In the genomic region with DNA sequence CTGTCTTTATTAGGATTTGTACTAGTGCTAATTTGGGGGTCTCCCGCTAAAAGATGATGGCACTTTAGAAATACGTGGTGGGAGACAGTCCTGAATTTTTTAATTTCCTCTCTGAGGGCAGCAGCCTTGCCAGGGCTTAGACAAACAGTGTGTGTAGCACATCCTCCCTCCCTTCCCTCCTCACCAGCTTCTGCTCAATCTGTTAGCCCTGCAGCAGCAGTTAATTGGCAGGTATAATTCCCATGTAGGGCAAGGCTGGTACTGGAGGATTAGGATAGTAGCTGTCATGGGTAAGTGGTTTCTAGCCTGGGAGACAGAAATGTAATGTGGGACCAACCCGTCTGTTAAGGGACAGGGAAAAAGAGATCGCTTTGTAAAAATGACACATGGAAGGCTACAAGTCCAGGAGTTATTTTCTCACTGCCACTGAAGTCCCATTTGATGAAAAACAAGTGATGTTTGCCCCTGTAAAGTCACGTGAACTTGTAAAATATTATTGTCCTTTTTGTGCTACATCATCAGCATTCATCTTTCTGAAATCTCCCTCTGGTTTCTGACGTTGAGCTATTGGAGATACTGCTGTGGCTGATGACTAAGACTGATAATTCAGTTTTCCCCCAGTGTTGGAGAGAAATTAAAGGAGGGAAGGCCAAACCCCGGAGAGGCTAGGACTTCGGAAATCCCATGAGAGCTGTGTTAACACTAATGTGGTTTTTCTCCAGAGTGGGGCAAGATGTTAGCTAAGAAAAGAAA, we compare ENCODE assay signal across 13 cellular contexts. TPM values are rescaled to one million over a fixed set of nuclear protein-coding genes. Genes with fewer than 3 reads are reported as not detected.
A peak's percentile ranks its signal among the peaks of the same experiment; 100 is the strongest.
DNase-seq lines count a peak whose midpoint lies in the region; ATAC-seq, FAIRE-seq and TF ChIP-seq lines count a peak whose summit lies in the region.
"Had no signal": no experiment of that assay in that cellular context is flagged by ENCODE, and none has a peak within 500 bp of the region (broad histone marks: within the 10 kb centered on the region; RNA-seq: fewer than 3 reads in every experiment).

No MANE protein-coding gene starts in this region.

- no peak for TF ChIP-seq EP300 in GM12878 (IDR thresholded peaks at IDR 0.05; ENCODE audit: borderline replicate concordance in 1 of 2, control insufficient read depth in 1 of 2, low read depth in 2 of 2, low read length in 2 of 2)

- H3K79me2 ChIP-seq in GM12878 (ENCODE audit: control insufficient read depth, insufficient read depth, low read length) (no peaks in the 10 kb centered on the region; the same call in 1 of the 2 replicates), osteoblast (ENCODE audit: insufficient read depth, low read length) (peaks cover 5% of the 10 kb centered on the region)

- no peak for TF ChIP-seq RAD21 in GM12878 (IDR thresholded peaks at IDR 0.05; ENCODE audit: insufficient read depth, low read depth, low read length)

- peaks cover 42% of the 10 kb centered on the region for H3K36me3 Mint-ChIP-seq in activated CD4-positive, alpha-beta T cell treated with anti-CD3 and anti-CD28 coated beads for 36 hours (ENCODE audit: low read depth)
- H3K36me3 Mint-ChIP-seq in nephron progenitor cell (ENCODE audit: low read depth) = peaks cover 55% of the 10 kb centered on the region

- TSS peak; percentile 30 for BruUV-seq in GM12878 (replicated peaks; lab: Mats Ljungman, UMichigan)

- RAD21 ChIA-PET in GM12878 (lab: Charles Lee; ENCODE audit: unreplicated experiment) = no interaction called here

- no peak overlapping the region for H3K4me2 ChIP-seq in GM12878 (ENCODE audit: control insufficient read depth, insufficient read depth)
- peak overlapping the region; percentile 73 for H3K4me2 ChIP-seq in osteoblast (ENCODE audit: insufficient read depth, low read length)

- H3K9ac ChIP-seq in GM12878 (ENCODE audit: control insufficient read depth, insufficient read depth, low read length) = no peak overlapping the region

- SMC1A ChIA-PET in GM12878 (lab: Charles Lee; ENCODE audit: uncharacterized antibody, unreplicated experiment) = interaction anchor here (0.7 to 2.1 kb wide), 4 partner anchors 12 to 543 kb away, joined by 3 to 7 read pairs (median 3); no protein-coding TSS in a partner anchor

- H3K27me3 ChIP-seq in GM12878 (replicated peaks in 1 of 2; ENCODE audit: control insufficient read depth in 2 of 2, insufficient read depth in 2 of 2, low read length in 1 of 2) (no peaks in the 10 kb centered on the region), osteoblast (ENCODE audit: insufficient read depth, low read length) (no peaks in the 10 kb centered on the region)
- H3K27me3 ChIP-seq: spleen had no signal

- no peaks in the 10 kb centered on the region for H3K27me3 Mint-ChIP-seq in activated CD4-positive, alpha-beta T cell treated with anti-CD3 and anti-CD28 coated beads for 36 hours
- no peaks in the 10 kb centered on the region for H3K27me3 Mint-ChIP-seq in nephron progenitor cell (ENCODE audit: low read depth, poor library complexity)
- H3K27me3 Mint-ChIP-seq: activated naive CD4-positive, alpha-beta T cell treated with anti-CD3 and anti-CD28 coated beads, Interleukin-2, amount 50 U/mL, for 24 hours; naive B cell had no signal

- peaks cover 14 to 17% of the 10 kb centered on the region in 2 experiments for H3K36me3 ChIP-seq in GM12878 (ENCODE audit: control insufficient read depth in 2 of 2, insufficient read depth in 2 of 2, low read length in 1 of 2)
- H3K36me3 ChIP-seq in osteoblast (ENCODE audit: insufficient read depth, low read length) = peaks cover 17% of the 10 kb centered on the region

- peaks cover 20% of the 10 kb centered on the region for H3K4me1 Mint-ChIP-seq in activated CD4-positive, alpha-beta T cell treated with anti-CD3 and anti-CD28 coated beads for 36 hours
- peaks cover 36% of the 10 kb centered on the region for H3K4me1 Mint-ChIP-seq in nephron progenitor cell

- no peak overlapping the region for H3K27ac Mint-ChIP-seq in activated CD4-positive, alpha-beta T cell treated with anti-CD3 and anti-CD28 coated beads for 36 hours
- H3K27ac Mint-ChIP-seq in nephron progenitor cell = no peak overlapping the region
- H3K27ac Mint-ChIP-seq: activated naive CD4-positive, alpha-beta T cell treated with anti-CD3 and anti-CD28 coated beads, Interleukin-2, amount 50 U/mL, for 24 hours; endodermal cell had no signal

- H3K4me1 ChIP-seq in GM12878 (ENCODE audit: control insufficient read depth, insufficient read depth, low read length) (no peaks in the 10 kb centered on the region), osteoblast (ENCODE audit: insufficient read depth, low read length) (peaks cover 21% of the 10 kb centered on the region)

- intact Hi-C loops in activated CD4-positive, alpha-beta T cell treated with anti-CD3 and anti-CD28 coated beads for 36 hours (cut with DNase I, micrococcal nuclease) = no loop called here
- intact Hi-C loops in GM12878 (cut with micrococcal nuclease; ENCODE audit: unreplicated experiment) = no loop called here

- TF ChIP-seq POLR2A in GM12878 (IDR thresholded peaks at IDR 0.05; ENCODE audit: low read depth, low read length) = no peak

- peak; percentile 58 for ATAC-seq in activated CD4-positive, alpha-beta T cell treated with anti-CD3 and anti-CD28 coated beads for 36 hours
- ATAC-seq in GM12878 (no peak), HG02885 (IDR thresholded peaks at IDR 0.05; ENCODE audit: poor library complexity, unreplicated experiment) (no peak)

- CTCF ChIA-PET in activated CD4-positive, alpha-beta T cell treated with anti-CD3 and anti-CD28 coated beads for 36 hours (lab: Charles Lee) = interaction anchor here (0.6 to 1.8 kb wide), 5 partner anchors 8 to 47 kb away, joined by 3 to 9 read pairs (median 4); no protein-coding TSS in a partner anchor
- CTCF ChIA-PET in GM12878 (lab: Yijun Ruan, JAX) = interaction anchor here (0.7 to 2.5 kb wide), 2 partner anchors 9 to 23 kb away, joined by 4 to 9 read pairs; no protein-coding TSS in a partner anchor

- TF ChIP-seq CTCF in GM12878 (IDR thresholded peaks at IDR 0.05 in 2 of 3, conservative IDR thresholded peaks at IDR 0.05 in 1 of 3; ENCODE audit: control insufficient read depth in 2 of 3, extremely low read depth in 1 of 3, insufficient read depth in 1 of 3, low read depth in 3 of 3, low read length in 3 of 3) (no peak), osteoblast (IDR thresholded peaks at IDR 0.05; ENCODE audit: extremely low read depth, low read depth, low read length) (no peak), nephron progenitor cell (IDR thresholded peaks at IDR 0.05) (no peak)

- H3K4me3 Mint-ChIP-seq in activated CD4-positive, alpha-beta T cell treated with anti-CD3 and anti-CD28 coated beads for 36 hours = no peak overlapping the region
- no peak overlapping the region for H3K4me3 Mint-ChIP-seq in nephron progenitor cell
- H3K4me3 Mint-ChIP-seq: activated naive CD4-positive, alpha-beta T cell treated with anti-CD3 and anti-CD28 coated beads, Interleukin-2, amount 50 U/mL, for 24 hours; endodermal cell had no signal

- FAIRE-seq in GM12878 (lab: Jason Lieb, UNC) = no peak

- H3K27ac ChIP-seq in GM12878 (ENCODE audit: control insufficient read depth, insufficient read depth) (no peak overlapping the region), osteoblast (ENCODE audit: low read depth, low read length) (peak overlapping the region; percentile 73)
- H3K27ac ChIP-seq: spleen had no signal

- no peaks in the 10 kb centered on the region for H3K9me3 Mint-ChIP-seq in activated CD4-positive, alpha-beta T cell treated with anti-CD3 and anti-CD28 coated beads for 36 hours (ENCODE audit: low read depth)
- H3K9me3 Mint-ChIP-seq in nephron progenitor cell = no peaks in the 10 kb centered on the region
- H3K9me3 Mint-ChIP-seq: activated naive CD4-positive, alpha-beta T cell treated with anti-CD3 and anti-CD28 coated beads, Interleukin-2, amount 50 U/mL, for 24 hours; endodermal cell had no signal

- no peak for DNase-seq in activated CD4-positive, alpha-beta T cell treated with anti-CD3 and anti-CD28 coated beads for 36 hours
- no peak for DNase-seq in activated CD4-positive, alpha-beta T cell treated with anti-CD3 and anti-CD28 coated beads for 1 hour
- DNase-seq in NCI-H2171 treated with DMSO at 0.1 percent for 48 hours (lab: John Stamatoyannopoulos, UW) (peak; percentile 97), GM12878 (ENCODE audit: low read depth, low spot score) (no peak), osteoblast (ENCODE audit: insufficient read length, low spot score, missing footprints) (peak; percentile 84), medulla oblongata (ENCODE audit: extremely low spot score) (no peak), nephron progenitor cell (no peak)
- DNase-seq: endodermal cell, GDM1, naive B cell, spleen had no signal

- POLR2A ChIA-PET in activated CD4-positive, alpha-beta T cell treated with anti-CD3 and anti-CD28 coated beads for 36 hours (lab: Charles Lee) = interaction anchor here (1.0 kb wide), 1 partner anchor 30 kb away, joined by 3 read pairs; no protein-coding TSS in a partner anchor
- POLR2A ChIA-PET in GM12878 (lab: Charles Lee) = no interaction called here

- no peak overlapping the region for H3K4me3 ChIP-seq in GM12878
- peak overlapping the region; percentile 36 for H3K4me3 ChIP-seq in osteoblast (ENCODE audit: insufficient read depth, low read length)
- H3K4me3 ChIP-seq: spleen had no signal

- in situ Hi-C loops in GM12878 (cut with MboI) = no loop called here

- 68% methylated on average over 8 of the region's 8 CpGs for WGBS in GM12878 (ENCODE audit: insufficient coverage, insufficient replicate concordance, low lambda C conversion rate, missing lambda C conversion rate)

- H3K9me3 ChIP-seq in GM12878 (replicated peaks; ENCODE audit: control insufficient read depth, insufficient read depth, low read length) = no peaks in the 10 kb centered on the region
- no peaks in the 10 kb centered on the region for H3K9me3 ChIP-seq in osteoblast (ENCODE audit: low read depth, low read length)
- H3K9me3 ChIP-seq: spleen had no signal

- H4K20me1 ChIP-seq in GM12878 (ENCODE audit: control insufficient read depth, insufficient read depth) = no peaks in the 10 kb centered on the region
- peaks cover 26% of the 10 kb centered on the region for H4K20me1 ChIP-seq in osteoblast (ENCODE audit: insufficient read depth, low read length)

- H2AFZ ChIP-seq in GM12878 (ENCODE audit: control insufficient read depth, low read depth, low read length) (no peak overlapping the region), osteoblast (ENCODE audit: low read length) (peak overlapping the region; percentile 51)

RNA-seq across cellular contexts. Expression of a gene that starts 40.6 kb away (rescaled TPM):
- total RNA-seq in activated CD4-positive, alpha-beta T cell treated with anti-CD3 and anti-CD28 coated beads for 36 hours = 10 to 100 TPM; 72.6 to 93.4 TPM
- total RNA-seq in GM12878 (2013; cell fraction: nucleolus; rRNA removed) = 38.7 and 40.1 TPM in 2 replicates
- total RNA-seq in GM12878 (2014; rRNA removed) (43.1 TPM in 2 replicates), GM12878 (2014; rRNA removed; fragmentation: Illumina TruSeq; extraction: Trizol) (63.3 and 64.7 TPM in 2 replicates), GM12878 (2021) (79.7 and 87.3 TPM in 2 replicates), osteoblast (19.5 and 23.0 TPM in 2 replicates)
- 41.2 TPM for polyA plus RNA-seq in GM12878 (2011; ENCODE audit: low read depth)
- polyA plus RNA-seq in GM12878 (2011; rRNA removed) (37.8 and 46.2 TPM in 2 replicates), GM12878 (2014; fragmentation: Illumina TruSeq; extraction: Trizol) (69.6 and 82.7 TPM in 2 replicates), GM12878 (2014; fragmentation: Nextera tagmentation; extraction: Ambion mirVana) (100 to 1,000 TPM in 1 of 2 experiments, 10 to 100 TPM in 1; 66.1 to 102 TPM), GM12878 (2014; rRNA removed) (59.9 and 62.8 TPM in 2 replicates), GM12878 (2016; fragmentation: Nextera tagmentation; extraction: Ambion mirVana) (100 to 1,000 TPM; 102 TPM)
- polyA plus RNA-seq in GM12878 (2011; cell fraction: cytosol; rRNA removed) = 35.0 and 39.9 TPM in 2 replicates
- 27.3 and 29.7 TPM in 2 replicates for polyA plus RNA-seq in GM12878 (2011; cell fraction: nucleus; rRNA removed)
- polyA plus RNA-seq in GM12878 (2012) = 59.1 and 60.9 TPM in 2 replicates
- 41.7 and 48.8 TPM in 2 replicates for polyA minus RNA-seq in GM12878 (2011; rRNA and poly(A)+ RNA removed)
- 13.4 and 18.1 TPM in 2 replicates for polyA minus RNA-seq in GM12878 (2011; cell fraction: cytosol; rRNA and poly(A)+ RNA removed)
- 16.9 and 26.8 TPM in 2 replicates for polyA minus RNA-seq in GM12878 (2011; cell fraction: nucleus; rRNA and poly(A)+ RNA removed)

Comparison
In these comparisons a context has a peak if more than half of its experiments do, and no peak if none do; other contexts are left out.
1. DNase-seq: peak in NCI-H2171 treated with DMSO at 0.1 percent for 48 hours (single experiment) and osteoblast (single experiment); none in activated CD4-positive, alpha-beta T cell treated with anti-CD3 and anti-CD28 coated beads for 36 hours (single experiment), activated CD4-positive, alpha-beta T cell treated with anti-CD3 and anti-CD28 coated beads for 1 hour (single experiment), GM12878 (single experiment), medulla oblongata (single experiment) and nephron progenitor cell (single experiment).